8 cellular contexts compared by ENCODE assay signal in genomic region chr3:128054363-128054762, GRCh38. TPM values are rescaled to one million over a fixed set of nuclear protein-coding genes. Genes with fewer than 3 reads are reported as not detected.
DNase-seq lines count a peak whose midpoint lies in the region; ATAC-seq and TF ChIP-seq lines count a peak whose summit lies in the region.

No MANE protein-coding gene starts in this region.

- peak; percentile 40 for DNase-seq in A172 (ENCODE audit: low spot score)
- DNase-seq in H9 = no peak
- DNase-seq in amniotic stem cell (lab: John Stamatoyannopoulos, UW) = peak; percentile 56
- no peak for DNase-seq in lower leg skin (ENCODE audit: low spot score in 2 of 2)
- DNase-seq in stimulated activated naive CD4-positive, alpha-beta T cell treated with Interleukin-2 at 50 U/mL for 16 hours (lab: John Stamatoyannopoulos, UW) = no peak

- no peak overlapping the region for H3K23ac ChIP-seq in H9 (ENCODE audit: insufficient read length, low read depth, low read length)

- H3K27ac ChIP-seq in H9 (ENCODE audit: insufficient read length, low read depth, low read length) = no peak overlapping the region
- H3K27ac ChIP-seq in liver (ENCODE audit: low read depth in 1 of 2, low read length in 2 of 2) = peak overlapping the region; percentile 19 to 58

- H3K9me3 ChIP-seq in H9 (ENCODE audit: control insufficient read depth, low read depth, low read length) = no peaks in the 10 kb centered on the region
- H3K9me3 ChIP-seq in liver (ENCODE audit: control insufficient read depth in 4 of 4, low read length in 3 of 4) = no peaks in the 10 kb centered on the region

- H3K27me3 Mint-ChIP-seq in H9 (ENCODE audit: low read depth) = no peaks in the 10 kb centered on the region

- no peak overlapping the region for H2BK15ac ChIP-seq in H9 (ENCODE audit: low read depth, low read length)

- H4K91ac ChIP-seq in H9 (ENCODE audit: insufficient read length, low read depth, low read length) = no peak overlapping the region

- H2BK120ac ChIP-seq in H9 (ENCODE audit: low read depth, low read length, poor library complexity, severe bottlenecking) = no peak overlapping the region

- peaks cover 10% of the 10 kb centered on the region; the same call in 1 of the 2 replicates for H3K79me2 ChIP-seq in H9 (ENCODE audit: insufficient read depth, low read length)

- TF ChIP-seq CTCF in H9 (conservative IDR thresholded peaks at IDR 0.05) (no peak), liver (IDR thresholded peaks at IDR 0.05; ENCODE audit: low read depth, low read length, missing input control) (no peak), lower leg skin (IDR thresholded peaks at IDR 0.05) (no peak)

- intact Hi-C loops in lower leg skin (cut with DNase I; ENCODE audit: low total_unique reads) = no loop called here

- peaks cover 20 to 61% (median 54%) of the 10 kb centered on the region in 3 experiments; a peak in 6 of 7 replicates for H3K36me3 Mint-ChIP-seq in H9 (ENCODE audit: insufficient read depth in 1 of 3, low read depth in 3 of 3)

- peaks cover 7% of the 10 kb centered on the region for H3K79me1 ChIP-seq in H9 (ENCODE audit: insufficient read depth, low read depth, low read length, poor library complexity, severe bottlenecking)

- H3T11ph ChIP-seq in H9 (ENCODE audit: low read length) = no peak overlapping the region

- H3K4ac ChIP-seq in H9 (ENCODE audit: low read depth, low read length) = no peak overlapping the region

- no peak overlapping the region for H3K14ac ChIP-seq in H9 (ENCODE audit: insufficient read depth, low read length)

- no peaks in the 10 kb centered on the region; a peak in 1 of 5 replicates for H3K9me3 Mint-ChIP-seq in H9

- no peak for TF ChIP-seq RAD21 in liver (IDR thresholded peaks at IDR 0.05)

- H3K23me2 ChIP-seq in H9 (ENCODE audit: insufficient read length, low read depth, low read length, poor library complexity, severe bottlenecking) = peaks cover 10% of the 10 kb centered on the region

- H3K9ac ChIP-seq in H9 (ENCODE audit: extremely low read depth, insufficient read length, low read length) (no peak overlapping the region), liver (ENCODE audit: low read depth in 1 of 2, low read length in 2 of 2) (no peak overlapping the region)

- no peak overlapping the region for H4K8ac ChIP-seq in H9 (replicated peaks; ENCODE audit: insufficient read length, low read depth, low read length)

- H2BK20ac ChIP-seq in H9 (ENCODE audit: low read depth, low read length, poor library complexity, severe bottlenecking) = no peak overlapping the region

- H3K56ac ChIP-seq in H9 (ENCODE audit: insufficient read length, low read depth, low read length) = no peak overlapping the region

- H4K20me1 ChIP-seq in H9 (ENCODE audit: control insufficient read depth, insufficient read depth, insufficient read length) = no peaks in the 10 kb centered on the region

- H3K36me3 ChIP-seq in liver (ENCODE audit: control insufficient read depth in 4 of 4, insufficient read depth in 3 of 4, low read depth in 1 of 4, low read length in 3 of 4) = peaks cover 4 to 37% (median 32%) of the 10 kb centered on the region in 4 donors

- 0 out of 7 replicates have a peak overlapping the region, but pooled peaks of 1 of the 3 experiments have one; percentile 35 for H3K27ac Mint-ChIP-seq in H9

- peak overlapping the region; percentile 99 for H3K4me2 ChIP-seq in H9 (ENCODE audit: insufficient read depth, insufficient read length, low read length)

- H3K4me3 Mint-ChIP-seq in H9 = peak overlapping the region in 1 of 2 experiments; percentile 92; a peak in 1 of 5 replicates

- H3K4me3 ChIP-seq in liver (ENCODE audit: low read depth in 1 of 3, low read length in 3 of 3) (peak overlapping the region in 2 of 3 donors; percentile 97 to 99), lower leg skin (ENCODE audit: low read depth, poor library complexity, severe bottlenecking) (no peak overlapping the region)

- no peak overlapping the region for H2AK5ac ChIP-seq in H9 (ENCODE audit: insufficient read length, low read length)

- WGBS in H9 (ENCODE audit: extremely low coverage, insufficient read length, low lambda C conversion rate) = no CpG with 5 or more reads among the region's 3 CpGs
- WGBS in liver = 58% methylated on average over 3 of the region's 3 CpGs
- WGBS in lower leg skin, 2 donors = 56 to 60% methylated on average over 3 of the region's 3 CpGs

- no peak overlapping the region for H4K5ac ChIP-seq in H9 (ENCODE audit: insufficient read length, low read depth, low read length)

- H3K18ac ChIP-seq in H9 (ENCODE audit: insufficient read length, low read depth, low read length) = no peak overlapping the region

- H2BK12ac ChIP-seq in H9 (ENCODE audit: insufficient read length, low read depth, low read length) = no peak overlapping the region

- TF ChIP-seq POLR2A in lower leg skin (IDR thresholded peaks at IDR 0.05) = no peak

- no peaks in the 10 kb centered on the region for H3K4me1 ChIP-seq in H9 (ENCODE audit: insufficient read depth, low read length)
- H3K4me1 ChIP-seq in liver (ENCODE audit: control insufficient read depth in 4 of 4, insufficient read depth in 4 of 4, low read length in 3 of 4) = peaks cover 5 to 40% (median 32%) of the 10 kb centered on the region in 4 donors

- no peaks in the 10 kb centered on the region for H3K27me3 ChIP-seq in H9 (ENCODE audit: insufficient read depth, low read length)
- H3K27me3 ChIP-seq in liver (ENCODE audit: control insufficient read depth in 4 of 4, insufficient read depth in 4 of 4, low read length in 3 of 4) = no peaks in the 10 kb centered on the region

- ATAC-seq in GM21360 (IDR thresholded peaks at IDR 0.05; ENCODE audit: unreplicated experiment) = no peak
- no peak for ATAC-seq in GM21367 (IDR thresholded peaks at IDR 0.05; ENCODE audit: unreplicated experiment)

- H2BK5ac ChIP-seq in H9 (ENCODE audit: insufficient read length, low read length) = no peak overlapping the region

- H3K4me1 Mint-ChIP-seq in H9 = peaks cover 20 to 26% of the 10 kb centered on the region in 2 experiments

- no peak overlapping the region for H2AFZ ChIP-seq in H9 (ENCODE audit: low read length)

TF ChIP-seq in liver, 16 proteins besides CTCF, POLR2A, EP300 and RAD21:
- TF ChIP-seq FOXA1 (IDR thresholded peaks at IDR 0.05) (no peak), YY1 (IDR thresholded peaks at IDR 0.05) (no peak), REST (IDR thresholded peaks at IDR 0.05) (no peak), FOXA2 (IDR thresholded peaks at IDR 0.05) (no peak), RXRA (IDR thresholded peaks at IDR 0.05) (no peak), NR2F2 (IDR thresholded peaks at IDR 0.05) (no peak), HNF4A (conservative IDR thresholded peaks at IDR 0.05) (no peak), GABPA (IDR thresholded peaks at IDR 0.05 in 1 of 2, conservative IDR thresholded peaks at IDR 0.05 in 1 of 2) (no peak), JUND (IDR thresholded peaks at IDR 0.05) (no peak), ZBTB33 (IDR thresholded peaks at IDR 0.05) (no peak), EGR1 (IDR thresholded peaks at IDR 0.05; ENCODE audit: low read depth in 2 of 2) (no peak), TAF1 (conservative IDR thresholded peaks at IDR 0.05) (no peak), SP1 (IDR thresholded peaks at IDR 0.05) (no peak), MAX (IDR thresholded peaks at IDR 0.05) (no peak)

RNA-seq across cellular contexts. Expression of gene SEC61A1, which starts 2.1 kb away (rescaled TPM):
- total RNA-seq in A172 (2014; rRNA removed; shearing (Covaris generic)) = 296 and 324 TPM in 2 replicates
- 138 and 146 TPM in 2 replicates for total RNA-seq in H9 (2021)
- 100 to 1,000 TPM in 1 of 2 donors, 10 to 100 TPM in 1; 80.4 to 295 TPM for total RNA-seq in liver
- polyA plus RNA-seq in liver = 100 to 1,000 TPM in 1 of 2 donors, 10 to 100 TPM in 1; 90.8 to 203 TPM
- total RNA-seq in lower leg skin = 100 to 1,000 TPM in 2 of 4 donors, 10 to 100 TPM in 2; 53.3 to 120 (median 88.9) TPM

Comparison
In these comparisons a context has a peak if more than half of its experiments do, and no peak if none do; other contexts are left out.
1. DNase-seq: peak in A172 (single experiment) and amniotic stem cell (single experiment); none in H9 (single experiment), lower leg skin (0 of 2) and stimulated activated naive CD4-positive, alpha-beta T cell treated with Interleukin-2 at 50 U/mL for 16 hours (single experiment).